In genomic region chr11:121066623-121067022, GRCh38 we compare ENCODE assay signal across 13 cellular contexts. TPM values are rescaled to one million over a fixed set of nuclear protein-coding genes. Genes with fewer than 3 reads are reported as not detected.
A peak's percentile ranks its signal among the peaks of the same experiment; 100 is the strongest.
DNase-seq lines count a peak whose midpoint lies in the region; ATAC-seq and TF ChIP-seq lines count a peak whose summit lies in the region.
"Had no signal": no experiment of that assay in that cellular context is flagged by ENCODE, and none has a peak within 500 bp of the region (broad histone marks: within the 10 kb centered on the region; RNA-seq: fewer than 3 reads in every experiment).

No MANE protein-coding gene starts in this region.

- TF ChIP-seq EP300 in tibial nerve (IDR thresholded peaks at IDR 0.05), result no peak

- TF ChIP-seq POLR2A in tibial nerve (IDR thresholded peaks at IDR 0.05), result no peak

- WGBS in tibial nerve, 2 donors, result 95% methylated on average over 3 of the region's 3 CpGs

- no peaks in the 10 kb centered on the region for H3K27me3 ChIP-seq in muscle layer of duodenum (ENCODE audit: low read depth, low read length)
- H3K27me3 ChIP-seq in tibial nerve, result no peaks in the 10 kb centered on the region
- H3K27me3 ChIP-seq: BLaER1 had no signal

- H3K36me3 ChIP-seq in muscle layer of duodenum (ENCODE audit: control insufficient read depth in 1 of 2, insufficient read depth in 2 of 2, low read length in 2 of 2) (peaks cover 9 to 16% of the 10 kb centered on the region in 2 donors), tibial nerve (peaks cover 0 to 72% (median 0%) of the 10 kb centered on the region in 3 donors)

- POLR2A ChIA-PET in RWPE1 (lab: Yijun Ruan, JAX; ENCODE audit: low non-redundant PET), result no interaction called here

- intact Hi-C loops in left colon (cut with DNase I, micrococcal nuclease), result no loop called here

- H3K9me3 ChIP-seq in muscle layer of duodenum (ENCODE audit: control insufficient read depth in 1 of 2, low read length in 2 of 2) (no peaks in the 10 kb centered on the region), tibial nerve (no peaks in the 10 kb centered on the region)
- H3K9me3 ChIP-seq: Caco-2 had no signal

- H3K4me1 ChIP-seq in muscle layer of duodenum (ENCODE audit: control insufficient read depth in 1 of 2, insufficient read depth in 2 of 2, low read length in 2 of 2) (peaks cover 0 to 6% of the 10 kb centered on the region in 2 donors), tibial nerve (peaks cover 0 to 13% (median 2%) of the 10 kb centered on the region in 4 donors)

- H3K4me3 ChIP-seq in muscle layer of duodenum (ENCODE audit: low read depth in 1 of 2, low read length in 2 of 2) (no peak overlapping the region), tibial nerve (no peak overlapping the region)
- H3K4me3 ChIP-seq: BLaER1 had no signal

- DNase-seq in left colon, result no peak
- DNase-seq in tibial nerve (ENCODE audit: low spot score in 2 of 2), result no peak
- no peak for DNase-seq in RWPE1 (ENCODE audit: low spot score)
- DNase-seq in SIG-M5 treated with dmso at 0.1 percent for 504 hours (lab: John Stamatoyannopoulos, UW; ENCODE audit: unreplicated experiment), result no peak
- DNase-seq: AML-193; CD8-positive, alpha-beta memory T cell; GF-D8 had no signal

- ATAC-seq in left colon (peak; percentile 76), GM18909 (IDR thresholded peaks at IDR 0.05; ENCODE audit: poor library complexity, unreplicated experiment) (no peak)
- ATAC-seq: HCT116 had no signal

- CTCF ChIA-PET in RWPE1 (lab: Yijun Ruan, JAX), result no interaction called here

- H3K27ac ChIP-seq in VCaP (peak overlapping the region; percentile 52), muscle layer of duodenum (ENCODE audit: low read length) (peak overlapping the region; percentile 11), tibial nerve (no peak overlapping the region), RWPE1 (no peak overlapping the region)
- H3K27ac ChIP-seq: BLaER1 had no signal

- TF ChIP-seq CTCF in VCaP (conservative IDR thresholded peaks at IDR 0.05) (no peak), tibial nerve (IDR thresholded peaks at IDR 0.05) (no peak), RWPE1 (conservative IDR thresholded peaks at IDR 0.05; ENCODE audit: low read depth) (no peak)

RNA-seq across cellular contexts. Expression of gene TECTA, which starts 34.4 kb away (rescaled TPM):
- total RNA-seq in left colon, result under 1 TPM; 0.14 to 0.24 TPM
- 1 to 10 TPM in 3 of 4 donors, under 1 TPM in 1; 0.87 to 3.1 (median 2.0) TPM for total RNA-seq in tibial nerve

RNA-seq across cellular contexts. Expression of gene TBCEL, which starts 42.7 kb away (rescaled TPM):
- 10 to 100 TPM; 10.9 to 12.9 TPM for total RNA-seq in left colon
- total RNA-seq in tibial nerve, result 10 to 100 TPM; 17.1 to 24.7 (median 20.6) TPM

Comparison
In these comparisons a context has a peak if more than half of its experiments do, and no peak if none do; other contexts are left out.
1. H3K27ac ChIP-seq: peak in VCaP (single experiment) and muscle layer of duodenum (single experiment); none in tibial nerve (0 of 4) and RWPE1 (single experiment).